In the genomic region with DNA sequence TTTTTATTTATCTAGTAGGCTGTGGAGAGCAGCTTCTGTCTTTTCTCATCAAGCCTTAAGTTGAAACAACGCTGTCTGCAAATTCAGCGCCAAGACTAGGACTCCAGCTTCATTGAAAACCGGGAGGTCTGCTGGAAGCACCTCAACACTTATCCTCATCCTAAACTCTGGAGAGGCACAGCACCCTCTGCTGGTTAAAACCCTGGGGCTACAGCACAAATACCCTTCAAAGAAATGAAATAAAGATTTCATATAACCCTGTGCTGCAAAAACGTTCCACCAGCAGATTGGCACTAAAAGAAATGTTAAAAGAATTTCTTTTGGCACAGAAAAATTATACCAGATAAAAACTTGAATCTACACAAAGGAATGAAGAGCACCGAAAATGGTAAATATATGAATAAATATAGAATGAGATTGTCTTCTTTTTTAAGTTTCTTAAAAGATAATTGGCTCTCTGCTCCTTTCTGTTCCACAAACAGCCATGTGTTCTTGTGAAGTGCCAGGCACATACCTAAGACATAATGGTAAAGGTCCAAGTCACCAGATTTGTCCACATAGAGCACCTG, we compare ENCODE assay signal across 8 cellular contexts.
A peak's percentile ranks its signal among the peaks of the same experiment; 100 is the strongest.
DNase-seq lines count a peak whose midpoint lies in the region; ATAC-seq and TF ChIP-seq lines count a peak whose summit lies in the region.

No MANE protein-coding gene starts in this region.

- H3K27me3 Mint-ChIP-seq in CD14-positive monocyte (ENCODE audit: low read depth in 3 of 3) = no peaks in the 10 kb centered on the region

- H3K36me3 Mint-ChIP-seq in CD14-positive monocyte = no peaks in the 10 kb centered on the region

- H3K27ac Mint-ChIP-seq in CD14-positive monocyte = no peak overlapping the region

- H3K27me3 ChIP-seq in adrenal gland = no peaks in the 10 kb centered on the region

- DNase-seq in CD14-positive monocyte (ENCODE audit: low spot score) (peak; percentile 58), T follicular helper cell (ENCODE audit: low read depth) (peak; percentile 21), adrenal gland (peak; percentile 12 to 61 (median 22)), kidney tubule cell (ENCODE audit: low spot score) (peak; percentile 43)
- peak; percentile 26 for DNase-seq in stimulated activated CD8-positive, alpha-beta memory T cell treated with anti-CD3 and anti-CD28 coated beads, Interleukin-15, amount 100 ng/mL, for 1 hour (ENCODE audit: low read depth)

- H3K4me3 ChIP-seq in adrenal gland = no peak overlapping the region

- H3K27ac ChIP-seq in adrenal gland = no peak overlapping the region

- peak; percentile 86 for TF ChIP-seq CTCF in CD14-positive monocyte (IDR thresholded peaks at IDR 0.05)
- TF ChIP-seq CTCF in adrenal gland (IDR thresholded peaks at IDR 0.05) = peak in 4 of 6 experiments; percentile 12 to 47 (median 32)

- H3K36me3 ChIP-seq in adrenal gland (replicated peaks in 1 of 2) = no peaks in the 10 kb centered on the region

- peaks cover 22% of the 10 kb centered on the region for H3K4me1 Mint-ChIP-seq in CD14-positive monocyte

- peaks cover 1 to 9% (median 6%) of the 10 kb centered on the region in 7 donors for H3K9me3 Mint-ChIP-seq in CD14-positive monocyte

- no peaks in the 10 kb centered on the region for H3K9me3 ChIP-seq in adrenal gland (replicated peaks in 1 of 3)

- peak; percentile 55 for ATAC-seq in HG03045 (IDR thresholded peaks at IDR 0.05; ENCODE audit: unreplicated experiment)
- ATAC-seq in GM21786 (IDR thresholded peaks at IDR 0.05; ENCODE audit: unreplicated experiment) = no peak
- no peak for ATAC-seq in GM19467 (IDR thresholded peaks at IDR 0.05; ENCODE audit: unreplicated experiment)

- no peak overlapping the region for H3K4me3 Mint-ChIP-seq in CD14-positive monocyte

- TF ChIP-seq POLR2A in adrenal gland (IDR thresholded peaks at IDR 0.05) = no peak

- H3K4me1 ChIP-seq in adrenal gland (replicated peaks in 1 of 2) = no peaks in the 10 kb centered on the region

- WGBS in adrenal gland, 4 donors = 35 to 43% (median 39%) methylated on average over 5 of the region's 5 CpGs

- intact Hi-C loops in CD14-positive monocyte (cut with micrococcal nuclease) (no loop called here), adrenal gland (cut with DNase I) (no loop called here)
